10 cellular contexts compared by ENCODE assay signal in the genomic region with DNA sequence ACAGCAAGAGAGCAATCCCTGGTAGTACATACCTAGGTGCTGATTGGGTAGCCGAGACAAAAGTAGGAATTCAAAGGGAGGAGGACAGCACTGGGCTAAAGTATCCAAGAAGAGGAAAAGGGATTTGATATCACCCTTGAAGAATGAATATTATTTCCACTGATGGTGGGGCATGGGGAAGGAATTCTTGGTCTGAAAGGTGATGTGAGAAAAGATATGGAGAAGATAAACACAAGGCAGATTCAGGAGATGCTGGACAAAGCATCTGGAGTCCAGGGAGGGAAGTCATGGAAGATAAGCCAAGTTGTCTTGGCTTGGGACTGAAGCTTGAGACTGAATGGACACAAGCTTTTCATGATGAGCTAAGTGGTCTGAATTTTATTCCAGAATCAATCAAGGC.
"Had no signal": no experiment of that assay in that cellular context is flagged by ENCODE, and none has a peak within 500 bp of the region (broad histone marks: within the 10 kb centered on the region; RNA-seq: fewer than 3 reads in every experiment).

No MANE protein-coding gene starts in this region.

- DNase-seq: GM23248, GOT3, H9, HCEC 1CT, HFFc6 had no signal

- ATAC-seq: GM23338, HCT116 had no signal

- FAIRE-seq: H1, H54 had no signal

- H3K9ac ChIP-seq: GM23248 had no signal

- H3K9me3 ChIP-seq: HAP-1 had no signal

- H3K27ac ChIP-seq: GM23248 had no signal

- H3K9me3 Mint-ChIP-seq: GM23338, H9 had no signal

- H2AFZ ChIP-seq: GM23248, GM23338 had no signal

- H3K4me3 Mint-ChIP-seq: GM23338, H9, HFFc6 had no signal

- H3K36me3 ChIP-seq: HAP-1 had no signal

- H3K4me3 ChIP-seq: GM23248, GM23338, HAP-1 had no signal

- H3K4me2 ChIP-seq: GM23338 had no signal

- H3K27ac Mint-ChIP-seq: GM23338, H9, HFFc6 had no signal
